ENCODE assay signal across 2 cellular contexts in the genomic region with DNA sequence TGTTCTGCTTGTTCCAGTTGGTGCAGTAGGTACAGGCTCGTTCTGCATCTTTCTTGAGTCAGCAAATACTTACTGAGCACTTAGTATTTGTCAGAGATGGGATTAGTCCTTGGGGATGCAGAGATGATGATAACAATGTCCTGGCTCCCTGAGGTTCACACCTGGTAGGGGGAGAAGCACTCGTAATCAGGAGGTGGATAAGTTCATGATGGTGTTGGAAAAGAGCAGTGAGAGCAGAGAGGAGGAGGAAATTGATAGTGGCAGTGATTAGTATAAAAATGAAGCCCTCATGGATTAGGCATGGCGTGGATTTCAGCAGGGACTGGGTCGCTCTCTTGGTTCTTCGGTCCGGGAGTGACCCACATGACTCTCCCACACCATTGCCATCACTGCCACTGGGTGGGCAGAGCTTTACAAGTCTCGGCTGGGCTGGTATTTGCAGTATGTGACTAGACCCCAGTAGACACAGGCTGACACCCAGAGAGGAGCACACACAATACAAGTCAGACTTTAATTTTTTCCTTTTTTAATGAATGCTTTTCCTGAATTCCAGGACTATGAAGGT.
TF ChIP-seq lines count a peak whose summit lies in the region.

No MANE protein-coding gene starts in this region.

TF ChIP-seq in GM23338, 12 proteins besides CTCF, POLR2A, EP300 and RAD21:
- TF ChIP-seq EZH2phosphoT487 (IDR thresholded peaks at IDR 0.05; ENCODE audit: unreplicated experiment) (no peak), ZNF114 (CRISPR knock-in tag; IDR thresholded peaks at IDR 0.05) (no peak), CREB1 (CRISPR knock-in tag; IDR thresholded peaks at IDR 0.05; ENCODE audit: low read depth) (no peak), EZH2 (IDR thresholded peaks at IDR 0.05; ENCODE audit: low read depth, unreplicated experiment) (no peak)
- TF ChIP-seq, protein P1, sequence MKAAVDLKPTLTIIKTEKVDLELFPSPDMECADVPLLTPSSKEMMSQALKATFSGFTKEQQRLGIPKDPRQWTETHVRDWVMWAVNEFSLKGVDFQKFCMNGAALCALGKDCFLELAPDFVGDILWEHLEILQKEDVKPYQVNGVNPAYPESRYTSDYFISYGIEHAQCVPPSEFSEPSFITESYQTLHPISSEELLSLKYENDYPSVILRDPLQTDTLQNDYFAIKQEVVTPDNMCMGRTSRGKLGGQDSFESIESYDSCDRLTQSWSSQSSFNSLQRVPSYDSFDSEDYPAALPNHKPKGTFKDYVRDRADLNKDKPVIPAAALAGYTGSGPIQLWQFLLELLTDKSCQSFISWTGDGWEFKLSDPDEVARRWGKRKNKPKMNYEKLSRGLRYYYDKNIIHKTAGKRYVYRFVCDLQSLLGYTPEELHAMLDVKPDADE (IDR thresholded peaks at IDR 0.05), result no peak
TF ChIP-seq in GM23338: peak in this region for 0.

TF ChIP-seq in H1, 55 proteins besides CTCF, POLR2A, EP300 and RAD21:
- no peak for TF ChIP-seq CHD1 (IDR thresholded peaks at IDR 0.05; ENCODE audit: low read depth, low read length)
- no peak for TF ChIP-seq SP2 (IDR thresholded peaks at IDR 0.05; ENCODE audit: low read length)
- TF ChIP-seq SIN3A (conservative IDR thresholded peaks at IDR 0.05 in 1 of 2, IDR thresholded peaks at IDR 0.05 in 1 of 2; ENCODE audit: low read depth in 1 of 2, low read length in 2 of 2), result no peak
- TF ChIP-seq, protein P2, sequence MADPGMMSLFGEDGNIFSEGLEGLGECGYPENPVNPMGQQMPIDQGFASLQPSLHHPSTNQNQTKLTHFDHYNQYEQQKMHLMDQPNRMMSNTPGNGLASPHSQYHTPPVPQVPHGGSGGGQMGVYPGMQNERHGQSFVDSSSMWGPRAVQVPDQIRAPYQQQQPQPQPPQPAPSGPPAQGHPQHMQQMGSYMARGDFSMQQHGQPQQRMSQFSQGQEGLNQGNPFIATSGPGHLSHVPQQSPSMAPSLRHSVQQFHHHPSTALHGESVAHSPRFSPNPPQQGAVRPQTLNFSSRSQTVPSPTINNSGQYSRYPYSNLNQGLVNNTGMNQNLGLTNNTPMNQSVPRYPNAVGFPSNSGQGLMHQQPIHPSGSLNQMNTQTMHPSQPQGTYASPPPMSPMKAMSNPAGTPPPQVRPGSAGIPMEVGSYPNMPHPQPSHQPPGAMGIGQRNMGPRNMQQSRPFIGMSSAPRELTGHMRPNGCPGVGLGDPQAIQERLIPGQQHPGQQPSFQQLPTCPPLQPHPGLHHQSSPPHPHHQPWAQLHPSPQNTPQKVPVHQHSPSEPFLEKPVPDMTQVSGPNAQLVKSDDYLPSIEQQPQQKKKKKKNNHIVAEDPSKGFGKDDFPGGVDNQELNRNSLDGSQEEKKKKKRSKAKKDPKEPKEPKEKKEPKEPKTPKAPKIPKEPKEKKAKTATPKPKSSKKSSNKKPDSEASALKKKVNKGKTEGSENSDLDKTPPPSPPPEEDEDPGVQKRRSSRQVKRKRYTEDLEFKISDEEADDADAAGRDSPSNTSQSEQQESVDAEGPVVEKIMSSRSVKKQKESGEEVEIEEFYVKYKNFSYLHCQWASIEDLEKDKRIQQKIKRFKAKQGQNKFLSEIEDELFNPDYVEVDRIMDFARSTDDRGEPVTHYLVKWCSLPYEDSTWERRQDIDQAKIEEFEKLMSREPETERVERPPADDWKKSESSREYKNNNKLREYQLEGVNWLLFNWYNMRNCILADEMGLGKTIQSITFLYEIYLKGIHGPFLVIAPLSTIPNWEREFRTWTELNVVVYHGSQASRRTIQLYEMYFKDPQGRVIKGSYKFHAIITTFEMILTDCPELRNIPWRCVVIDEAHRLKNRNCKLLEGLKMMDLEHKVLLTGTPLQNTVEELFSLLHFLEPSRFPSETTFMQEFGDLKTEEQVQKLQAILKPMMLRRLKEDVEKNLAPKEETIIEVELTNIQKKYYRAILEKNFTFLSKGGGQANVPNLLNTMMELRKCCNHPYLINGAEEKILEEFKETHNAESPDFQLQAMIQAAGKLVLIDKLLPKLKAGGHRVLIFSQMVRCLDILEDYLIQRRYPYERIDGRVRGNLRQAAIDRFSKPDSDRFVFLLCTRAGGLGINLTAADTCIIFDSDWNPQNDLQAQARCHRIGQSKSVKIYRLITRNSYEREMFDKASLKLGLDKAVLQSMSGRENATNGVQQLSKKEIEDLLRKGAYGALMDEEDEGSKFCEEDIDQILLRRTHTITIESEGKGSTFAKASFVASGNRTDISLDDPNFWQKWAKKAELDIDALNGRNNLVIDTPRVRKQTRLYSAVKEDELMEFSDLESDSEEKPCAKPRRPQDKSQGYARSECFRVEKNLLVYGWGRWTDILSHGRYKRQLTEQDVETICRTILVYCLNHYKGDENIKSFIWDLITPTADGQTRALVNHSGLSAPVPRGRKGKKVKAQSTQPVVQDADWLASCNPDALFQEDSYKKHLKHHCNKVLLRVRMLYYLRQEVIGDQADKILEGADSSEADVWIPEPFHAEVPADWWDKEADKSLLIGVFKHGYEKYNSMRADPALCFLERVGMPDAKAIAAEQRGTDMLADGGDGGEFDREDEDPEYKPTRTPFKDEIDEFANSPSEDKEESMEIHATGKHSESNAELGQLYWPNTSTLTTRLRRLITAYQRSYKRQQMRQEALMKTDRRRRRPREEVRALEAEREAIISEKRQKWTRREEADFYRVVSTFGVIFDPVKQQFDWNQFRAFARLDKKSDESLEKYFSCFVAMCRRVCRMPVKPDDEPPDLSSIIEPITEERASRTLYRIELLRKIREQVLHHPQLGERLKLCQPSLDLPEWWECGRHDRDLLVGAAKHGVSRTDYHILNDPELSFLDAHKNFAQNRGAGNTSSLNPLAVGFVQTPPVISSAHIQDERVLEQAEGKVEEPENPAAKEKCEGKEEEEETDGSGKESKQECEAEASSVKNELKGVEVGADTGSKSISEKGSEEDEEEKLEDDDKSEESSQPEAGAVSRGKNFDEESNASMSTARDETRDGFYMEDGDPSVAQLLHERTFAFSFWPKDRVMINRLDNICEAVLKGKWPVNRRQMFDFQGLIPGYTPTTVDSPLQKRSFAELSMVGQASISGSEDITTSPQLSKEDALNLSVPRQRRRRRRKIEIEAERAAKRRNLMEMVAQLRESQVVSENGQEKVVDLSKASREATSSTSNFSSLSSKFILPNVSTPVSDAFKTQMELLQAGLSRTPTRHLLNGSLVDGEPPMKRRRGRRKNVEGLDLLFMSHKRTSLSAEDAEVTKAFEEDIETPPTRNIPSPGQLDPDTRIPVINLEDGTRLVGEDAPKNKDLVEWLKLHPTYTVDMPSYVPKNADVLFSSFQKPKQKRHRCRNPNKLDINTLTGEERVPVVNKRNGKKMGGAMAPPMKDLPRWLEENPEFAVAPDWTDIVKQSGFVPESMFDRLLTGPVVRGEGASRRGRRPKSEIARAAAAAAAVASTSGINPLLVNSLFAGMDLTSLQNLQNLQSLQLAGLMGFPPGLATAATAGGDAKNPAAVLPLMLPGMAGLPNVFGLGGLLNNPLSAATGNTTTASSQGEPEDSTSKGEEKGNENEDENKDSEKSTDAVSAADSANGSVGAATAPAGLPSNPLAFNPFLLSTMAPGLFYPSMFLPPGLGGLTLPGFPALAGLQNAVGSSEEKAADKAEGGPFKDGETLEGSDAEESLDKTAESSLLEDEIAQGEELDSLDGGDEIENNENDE (IDR thresholded peaks at IDR 0.05; ENCODE audit: insufficient replicate concordance, low read length), result no peak
- TF ChIP-seq KDM1A (IDR thresholded peaks at IDR 0.05; ENCODE audit: borderline replicate concordance, low read length), result no peak
